9 cellular contexts compared by ENCODE assay signal in genomic region chr22:37283393-37283937, GRCh38. TPM values are rescaled to one million over a fixed set of nuclear protein-coding genes. Genes with fewer than 3 reads are reported as not detected.
DNase-seq lines count a peak whose midpoint lies in the region; ATAC-seq and TF ChIP-seq lines count a peak whose summit lies in the region.
"Had no signal": no experiment of that assay in that cellular context is flagged by ENCODE, and none has a peak within 500 bp of the region (broad histone marks: within the 10 kb centered on the region; RNA-seq: fewer than 3 reads in every experiment).

No MANE protein-coding gene starts in this region.

- ATAC-seq in activated CD8-positive, alpha-beta memory T cell treated with anti-CD3 and anti-CD28 coated beads, Interleukin-2, amount 10 ng/mL, durations not matched to agents 7 days and 5 days: no peak

- no peaks in the 10 kb centered on the region for H3K27me3 Mint-ChIP-seq in activated CD8-positive, alpha-beta memory T cell treated with anti-CD3 and anti-CD28 coated beads, Interleukin-2, amount 10 ng/mL, durations not matched to agents 7 days and 5 days
- H3K27me3 Mint-ChIP-seq in chondrocyte (ENCODE audit: low read depth): peaks cover 12% of the 10 kb centered on the region

- no peak for TF ChIP-seq CTCF in chondrocyte (IDR thresholded peaks at IDR 0.05)

- H3K4me3 Mint-ChIP-seq in activated CD8-positive, alpha-beta memory T cell treated with anti-CD3 and anti-CD28 coated beads, Interleukin-2, amount 10 ng/mL, durations not matched to agents 7 days and 5 days: peak overlapping the region; percentile 100
- H3K4me3 Mint-ChIP-seq in chondrocyte (ENCODE audit: unreplicated experiment): no peak overlapping the region

- peak; percentile 69 for DNase-seq in NK-92 treated with Interleukin-12 subunit alpha and Interleukin-12 subunit beta, amount 100 ng/mL, for 24 hours (lab: John Stamatoyannopoulos, UW)
- DNase-seq in NK-92 (lab: John Stamatoyannopoulos, UW; ENCODE audit: unreplicated experiment) (no peak), globus pallidus (ENCODE audit: low spot score) (peak; percentile 29), substantia nigra (lab: John Stamatoyannopoulos, UW) (peak in 7 of 49 donors; percentile 4 to 33 (median 18)), NCI-H446 (lab: John Stamatoyannopoulos, UW) (no peak), chondrocyte (ENCODE audit: low spot score) (no peak)
- peak; percentile 63 for DNase-seq in activated CD8-positive, alpha-beta memory T cell treated with anti-CD3 and anti-CD28 coated beads, Interleukin-2, amount 10 ng/mL, durations not matched to agents 7 days and 5 days
- DNase-seq in activated CD4-positive, CD25-positive, alpha-beta regulatory T cell treated with anti-CD3 and anti-CD28 coated beads, Interleukin-2, amount 50 U/mL, for 72 hours: no peak

- peaks cover 44% of the 10 kb centered on the region for H3K36me3 Mint-ChIP-seq in activated CD8-positive, alpha-beta memory T cell treated with anti-CD3 and anti-CD28 coated beads, Interleukin-2, amount 10 ng/mL, durations not matched to agents 7 days and 5 days
- no peaks in the 10 kb centered on the region for H3K36me3 Mint-ChIP-seq in chondrocyte (ENCODE audit: low read depth)

- H3K4me1 Mint-ChIP-seq in activated CD8-positive, alpha-beta memory T cell treated with anti-CD3 and anti-CD28 coated beads, Interleukin-2, amount 10 ng/mL, durations not matched to agents 7 days and 5 days: peaks cover 65% of the 10 kb centered on the region
- H3K4me1 Mint-ChIP-seq in chondrocyte (ENCODE audit: low read depth): peaks cover 13% of the 10 kb centered on the region

- CTCF ChIA-PET in activated CD8-positive, alpha-beta memory T cell treated with anti-CD3 and anti-CD28 coated beads, Interleukin-2, amount 10 ng/mL, durations not matched to agents 7 days and 5 days (lab: Charles Lee): interaction anchor here (0.5 to 3.5 kb wide), 12 partner anchors 10 to 309 kb away, joined by 3 to 26 read pairs (median 4); no protein-coding TSS in a partner anchor

- H3K27ac ChIP-seq in substantia nigra (ENCODE audit: low read depth, low read length, poor library complexity, severe bottlenecking): peak overlapping the region; percentile 62

- H3K27ac Mint-ChIP-seq in activated CD8-positive, alpha-beta memory T cell treated with anti-CD3 and anti-CD28 coated beads, Interleukin-2, amount 10 ng/mL, durations not matched to agents 7 days and 5 days: peak overlapping the region; percentile 98
- H3K27ac Mint-ChIP-seq in chondrocyte (ENCODE audit: unreplicated experiment): no peak overlapping the region

- no peaks in the 10 kb centered on the region for H3K9me3 Mint-ChIP-seq in activated CD8-positive, alpha-beta memory T cell treated with anti-CD3 and anti-CD28 coated beads, Interleukin-2, amount 10 ng/mL, durations not matched to agents 7 days and 5 days (ENCODE audit: low read depth)
- H3K9me3 Mint-ChIP-seq in chondrocyte (ENCODE audit: low read depth): no peaks in the 10 kb centered on the region

RNA-seq across cellular contexts. Expression of gene CYTH4, which starts 1.2 kb away (rescaled TPM):
- 100 to 1,000 TPM in 1 of 2 experiments, 10 to 100 TPM in 1; 97.8 to 123 TPM for total RNA-seq in activated CD8-positive, alpha-beta memory T cell treated with anti-CD3 and anti-CD28 coated beads, Interleukin-2, amount 10 ng/mL, durations not matched to agents 7 days and 5 days
- total RNA-seq in chondrocyte: not detected in 3 replicates
- total RNA-seq: lung microvascular endothelial cell had no signal

RNA-seq across cellular contexts. Expression of gene RAC2, which starts 39.4 kb away (rescaled TPM):
- 100 to 1,000 TPM; 834 to 907 TPM for total RNA-seq in activated CD8-positive, alpha-beta memory T cell treated with anti-CD3 and anti-CD28 coated beads, Interleukin-2, amount 10 ng/mL, durations not matched to agents 7 days and 5 days
- 0.20 TPM in 1 of 3 replicates, not detected in the others for total RNA-seq in chondrocyte

Comparison
In these comparisons a context has a peak if more than half of its experiments do, and no peak if none do; other contexts are left out.
1. DNase-seq: peak in NK-92 treated with Interleukin-12 subunit alpha and Interleukin-12 subunit beta, amount 100 ng/mL, for 24 hours (single experiment), activated CD8-positive, alpha-beta memory T cell treated with anti-CD3 and anti-CD28 coated beads, Interleukin-2, amount 10 ng/mL, durations not matched to agents 7 days and 5 days (single experiment) and globus pallidus (single experiment); none in NK-92 (single experiment), NCI-H446 (0 of 2), activated CD4-positive, CD25-positive, alpha-beta regulatory T cell treated with anti-CD3 and anti-CD28 coated beads, Interleukin-2, amount 50 U/mL, for 72 hours (single experiment) and chondrocyte (single experiment).
2. RNA of gene CYTH4, which starts 1.2 kb away (total RNA-seq): 97.8 to 123 TPM in activated CD8-positive, alpha-beta memory T cell treated with anti-CD3 and anti-CD28 coated beads, Interleukin-2, amount 10 ng/mL, durations not matched to agents 7 days and 5 days; not detected in chondrocyte; every median in the first group is over 10 times any median in the second.
3. RNA of gene RAC2, which starts 39.4 kb away (total RNA-seq): 834 to 907 TPM in activated CD8-positive, alpha-beta memory T cell treated with anti-CD3 and anti-CD28 coated beads, Interleukin-2, amount 10 ng/mL, durations not matched to agents 7 days and 5 days; 0.20 TPM in chondrocyte; every median in the first group is over 100 times any median in the second.